Comparison of ENCODE assay signal across 11 cellular contexts in the genomic region with DNA sequence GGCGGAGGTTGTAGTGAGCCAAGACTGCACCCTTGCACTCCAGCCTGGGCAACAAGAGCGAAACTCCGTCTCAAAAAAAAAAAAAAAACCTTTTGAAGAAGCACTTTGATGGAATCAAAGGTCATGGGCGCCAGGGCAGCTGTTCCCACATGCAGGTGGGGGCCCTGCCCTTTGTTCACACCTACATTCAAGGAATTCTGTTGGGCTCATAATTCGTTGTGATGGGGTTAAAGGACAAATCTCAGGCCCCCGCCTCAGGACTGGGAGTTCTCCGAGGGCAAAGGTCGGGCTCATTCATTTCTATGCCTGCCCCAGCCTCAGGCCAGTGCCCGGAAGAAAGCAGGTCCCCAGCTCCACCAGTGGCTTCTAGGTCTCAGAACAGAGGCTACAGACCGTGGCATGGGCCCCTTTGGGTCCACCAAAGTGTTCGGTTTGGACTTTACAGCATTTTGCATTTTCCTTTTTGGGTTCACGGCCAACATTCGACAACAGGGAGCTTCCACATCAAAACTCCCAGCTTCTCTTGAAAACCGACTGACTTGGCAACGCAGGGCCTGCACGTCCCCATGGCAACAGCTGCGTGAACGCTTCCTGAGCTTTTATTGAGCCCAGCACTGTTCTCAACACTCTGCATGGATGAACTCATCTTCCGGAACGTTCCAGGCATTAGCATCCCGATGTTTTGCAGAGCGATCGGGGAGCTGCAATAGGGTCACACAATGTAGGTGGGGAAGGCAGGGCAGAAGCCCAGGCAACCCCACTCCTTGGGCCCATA. TPM values are rescaled to one million over a fixed set of nuclear protein-coding genes. Genes with fewer than 3 reads are reported as not detected.
DNase-seq lines count a peak whose midpoint lies in the region; ATAC-seq and TF ChIP-seq lines count a peak whose summit lies in the region.
"Had no signal": no experiment of that assay in that cellular context is flagged by ENCODE, and none has a peak within 500 bp of the region (broad histone marks: within the 10 kb centered on the region; RNA-seq: fewer than 3 reads in every experiment).

No MANE protein-coding gene starts in this region.

- DNase-seq in DMS79 (lab: John Stamatoyannopoulos, UW) (peak; percentile 26), anterior cingulate cortex (lab: John Stamatoyannopoulos, UW) (peak in 57 of 58 donors; percentile 9 to 93 (median 73)), hypothalamus (lab: John Stamatoyannopoulos, UW) (peak in 47 of 51 donors; percentile 6 to 89 (median 63)), progenitor cell of endocrine pancreas (ENCODE audit: low spot score, unreplicated experiment) (no peak), activated T-cell treated with anti-CD3 and anti-CD28 coated beads for 4 hours (no peak), SIG-M5 (lab: John Stamatoyannopoulos, UW) (no peak)
- DNase-seq in activated CD4-positive, alpha-beta T cell treated with anti-CD3 and anti-CD28 coated beads, Interleukin-2, amount 50 U/mL, for 48 hours, result no peak
- DNase-seq: activated T-cell treated with anti-CD3 and anti-CD28 coated beads, Interleukin-2, amount 50 U/mL, for 1 hour had no signal

- H3K4me3 Mint-ChIP-seq in progenitor cell of endocrine pancreas (ENCODE audit: low read depth), result no peak overlapping the region
- H3K4me3 Mint-ChIP-seq: T-helper 1 cell treated with Interleukin-12 subunit alpha and Interleukin-12 subunit beta and Interleukin-4 antibody, amounts not matched to agents 30 μg/mL and 1 μg/mL, for 36 hours had no signal

- peak overlapping the region; percentile 84 for H3K27ac Mint-ChIP-seq in progenitor cell of endocrine pancreas
- H3K27ac Mint-ChIP-seq: T-helper 1 cell treated with Interleukin-12 subunit alpha and Interleukin-12 subunit beta and Interleukin-4 antibody, amounts not matched to agents 30 μg/mL and 1 μg/mL, for 36 hours had no signal

- no peaks in the 10 kb centered on the region for H3K9me3 Mint-ChIP-seq in progenitor cell of endocrine pancreas (ENCODE audit: low read depth)
- H3K9me3 Mint-ChIP-seq: T-helper 1 cell treated with Interleukin-12 subunit alpha and Interleukin-12 subunit beta and Interleukin-4 antibody, amounts not matched to agents 30 μg/mL and 1 μg/mL, for 36 hours had no signal

- peaks cover 10% of the 10 kb centered on the region for H3K4me1 Mint-ChIP-seq in progenitor cell of endocrine pancreas (ENCODE audit: low read depth)

- H3K36me3 Mint-ChIP-seq in progenitor cell of endocrine pancreas (ENCODE audit: insufficient read depth), result no peaks in the 10 kb centered on the region

- H3K27me3 Mint-ChIP-seq in progenitor cell of endocrine pancreas, result no peaks in the 10 kb centered on the region

- TF ChIP-seq CTCF in progenitor cell of endocrine pancreas (IDR thresholded peaks at IDR 0.05; ENCODE audit: unreplicated experiment), result no peak

- ATAC-seq in GM21360 (IDR thresholded peaks at IDR 0.05; ENCODE audit: unreplicated experiment), result no peak

RNA-seq across cellular contexts. Expression of gene GTF2F1, which starts 10.1 kb away (rescaled TPM):
- total RNA-seq in progenitor cell of endocrine pancreas, result 75.1 and 77.8 TPM in 2 replicates

RNA-seq across cellular contexts. Expression of gene KHSRP, which starts 21.6 kb away (rescaled TPM):
- total RNA-seq in progenitor cell of endocrine pancreas, result 419 and 436 TPM in 2 replicates

RNA-seq across cellular contexts. Expression of gene PSPN, which starts 27.3 kb away (rescaled TPM):
- 4.3 TPM in 2 replicates for total RNA-seq in progenitor cell of endocrine pancreas

RNA-seq across cellular contexts. Expression of gene ALKBH7, which starts 30.4 kb away (rescaled TPM):
- 72.1 and 79.1 TPM in 2 replicates for total RNA-seq in progenitor cell of endocrine pancreas

RNA-seq across cellular contexts. Expression of gene SLC25A41, which starts 30.5 kb away (rescaled TPM):
- total RNA-seq in progenitor cell of endocrine pancreas, result 1.4 and 1.5 TPM in 2 replicates
- total RNA-seq: omental fat pad had no signal

Comparison
In these comparisons a context has a peak if more than half of its experiments do, and no peak if none do; other contexts are left out.
1. DNase-seq: peak in DMS79 (single experiment), anterior cingulate cortex (57 of 58) and hypothalamus (47 of 51); none in progenitor cell of endocrine pancreas (single experiment), activated CD4-positive, alpha-beta T cell treated with anti-CD3 and anti-CD28 coated beads, Interleukin-2, amount 50 U/mL, for 48 hours (0 of 2), activated T-cell treated with anti-CD3 and anti-CD28 coated beads for 4 hours (single experiment) and SIG-M5 (single experiment).